In genomic region chr12:111035578-111036301, GRCh38 we compare ENCODE assay signal across 11 cellular contexts. TPM values are rescaled to one million over a fixed set of nuclear protein-coding genes. Genes with fewer than 3 reads are reported as not detected.
DNase-seq lines count a peak whose midpoint lies in the region; ATAC-seq and TF ChIP-seq lines count a peak whose summit lies in the region.
"Had no signal": no experiment of that assay in that cellular context is flagged by ENCODE, and none has a peak within 500 bp of the region (broad histone marks: within the 10 kb centered on the region; RNA-seq: fewer than 3 reads in every experiment).

No MANE protein-coding gene starts in this region.

- POLR2A ChIA-PET in naive thymus-derived CD8-positive, alpha-beta T cell (lab: Charles Lee) = interaction anchor here (0.6 to 0.7 kb wide), 2 partner anchors 132 to 983 kb away, joined by 3 to 4 read pairs; no protein-coding TSS in a partner anchor

- TF ChIP-seq CTCF in tibial nerve (IDR thresholded peaks at IDR 0.05) (no peak), osteocyte (IDR thresholded peaks at IDR 0.05) (no peak)

- H3K27me3 ChIP-seq in tibial nerve = peaks cover 0 to 74% of the 10 kb centered on the region in 2 donors

- H3K27ac ChIP-seq in angular gyrus (ENCODE audit: low read depth, low read length) (peak overlapping the region; percentile 13), tibial nerve (no peak overlapping the region)

- no peak overlapping the region for H3K4me3 ChIP-seq in tibial nerve

- no peak for TF ChIP-seq POLR2A in tibial nerve (IDR thresholded peaks at IDR 0.05)

- no peaks in the 10 kb centered on the region for H3K36me3 ChIP-seq in tibial nerve

- no peak overlapping the region for H3K27ac Mint-ChIP-seq in T-helper 2 cell treated with Interferon-gamma antibody and Interleukin-4, amounts not matched to agents 5 μg/mL and 100 μg/mL, for 36 hours
- H3K27ac Mint-ChIP-seq in IgD-negative memory B cell (peak overlapping the region in 1 of 3 donors; percentile 72), osteocyte (ENCODE audit: unreplicated experiment) (no peak overlapping the region)
- peak overlapping the region in 2 of 10 donors; percentile 37 to 64 for H3K27ac Mint-ChIP-seq in naive thymus-derived CD8-positive, alpha-beta T cell

- peaks cover 5% of the 10 kb centered on the region for H3K4me1 Mint-ChIP-seq in T-helper 2 cell treated with Interferon-gamma antibody and Interleukin-4, amounts not matched to agents 5 μg/mL and 100 μg/mL, for 36 hours (ENCODE audit: low read depth)
- peaks cover 9 to 14% (median 12%) of the 10 kb centered on the region in 3 donors for H3K4me1 Mint-ChIP-seq in IgD-negative memory B cell
- peaks cover 18 to 31% (median 22%) of the 10 kb centered on the region in 4 donors for H3K4me1 Mint-ChIP-seq in naive thymus-derived CD8-positive, alpha-beta T cell
- H3K4me1 Mint-ChIP-seq in osteocyte (ENCODE audit: unreplicated experiment) = peaks cover 16% of the 10 kb centered on the region

- TF ChIP-seq EP300 in tibial nerve (IDR thresholded peaks at IDR 0.05) = no peak

- H3K9me3 ChIP-seq in tibial nerve = no peaks in the 10 kb centered on the region

- no peak for ATAC-seq in naive thymus-derived CD8-positive, alpha-beta T cell
- no peak for ATAC-seq in GM19397 (IDR thresholded peaks at IDR 0.05; ENCODE audit: unreplicated experiment)

- peaks cover 0 to 32% (median 0%) of the 10 kb centered on the region in 4 donors for H3K4me1 ChIP-seq in tibial nerve

- H3K9me3 Mint-ChIP-seq in T-helper 2 cell treated with Interferon-gamma antibody and Interleukin-4, amounts not matched to agents 5 μg/mL and 100 μg/mL, for 36 hours = no peaks in the 10 kb centered on the region
- H3K9me3 Mint-ChIP-seq in IgD-negative memory B cell (no peaks in the 10 kb centered on the region), osteocyte (ENCODE audit: unreplicated experiment) (no peaks in the 10 kb centered on the region)
- no peaks in the 10 kb centered on the region for H3K9me3 Mint-ChIP-seq in naive thymus-derived CD8-positive, alpha-beta T cell

- WGBS in tibial nerve, 2 donors = 2 to 3% methylated on average over 36 of the region's 36 CpGs

- H3K36me3 Mint-ChIP-seq in T-helper 2 cell treated with Interferon-gamma antibody and Interleukin-4, amounts not matched to agents 5 μg/mL and 100 μg/mL, for 36 hours (ENCODE audit: low read depth) = no peaks in the 10 kb centered on the region
- H3K36me3 Mint-ChIP-seq in IgD-negative memory B cell (no peaks in the 10 kb centered on the region), osteocyte (ENCODE audit: unreplicated experiment) (no peaks in the 10 kb centered on the region)
- peaks cover 0 to 7% (median 0%) of the 10 kb centered on the region in 3 donors for H3K36me3 Mint-ChIP-seq in naive thymus-derived CD8-positive, alpha-beta T cell

- H3K27me3 Mint-ChIP-seq in T-helper 2 cell treated with Interferon-gamma antibody and Interleukin-4, amounts not matched to agents 5 μg/mL and 100 μg/mL, for 36 hours (ENCODE audit: low read depth) = peaks cover 67% of the 10 kb centered on the region
- H3K27me3 Mint-ChIP-seq in IgD-negative memory B cell = peaks cover 59% of the 10 kb centered on the region
- peaks cover 30 to 69% (median 53%) of the 10 kb centered on the region in 5 donors for H3K27me3 Mint-ChIP-seq in naive thymus-derived CD8-positive, alpha-beta T cell
- H3K27me3 Mint-ChIP-seq in osteocyte (ENCODE audit: unreplicated experiment) = peaks cover 67% of the 10 kb centered on the region

- no peak for DNase-seq in T-helper 2 cell treated with Interferon-gamma antibody and Interleukin-4, amounts not matched to agents 5 μg/mL and 100 μg/mL, for 36 hours (ENCODE audit: low spot score)
- no peak for DNase-seq in T-helper 2 cell
- no peak for DNase-seq in naive thymus-derived CD8-positive, alpha-beta T cell
- no peak for DNase-seq in tibial nerve (ENCODE audit: low spot score in 2 of 2)
- DNase-seq in osteocyte (ENCODE audit: extremely low spot score, unreplicated experiment) = no peak
- DNase-seq: ACHN; effector CD4-positive, alpha-beta T cell; NCI-H510A treated with DMSO at 0.1 percent for 48 hours had no signal

- peak overlapping the region; percentile 56 for H3K4me3 Mint-ChIP-seq in T-helper 2 cell treated with Interferon-gamma antibody and Interleukin-4, amounts not matched to agents 5 μg/mL and 100 μg/mL, for 36 hours
- H3K4me3 Mint-ChIP-seq in IgD-negative memory B cell (peak overlapping the region in 3 of 4 donors; percentile 30 to 84 (median 79)), osteocyte (ENCODE audit: unreplicated experiment) (no peak overlapping the region)
- peak overlapping the region; percentile 72 to 90 (median 80) for H3K4me3 Mint-ChIP-seq in naive thymus-derived CD8-positive, alpha-beta T cell

RNA-seq across cellular contexts. Expression of gene CUX2, which starts 1.8 kb away (rescaled TPM):
- not detected for polyA plus RNA-seq in IgD-negative memory B cell
- under 1 TPM in 1 of 2 experiments, not detected in 1; 0.05 TPM for total RNA-seq in naive thymus-derived CD8-positive, alpha-beta T cell
- polyA plus RNA-seq in naive thymus-derived CD8-positive, alpha-beta T cell = under 1 TPM in 2 of 3 donors, not detected in 1; 0.02 to 0.07 TPM
- total RNA-seq in tibial nerve = under 1 TPM in 3 of 4 donors, not detected in 1; under 0.01 to 0.30 (median 0.21) TPM
- total RNA-seq in osteocyte = not detected in 2 replicates
